Comparison of ENCODE assay signal across 27 cellular contexts in genomic region chr14:32621585-32621984, GRCh38.
"Had no signal": no experiment of that assay in that cellular context is flagged by ENCODE, and none has a peak within 500 bp of the region (broad histone marks: within the 10 kb centered on the region; RNA-seq: fewer than 3 reads in every experiment).

No MANE protein-coding gene starts in this region.

- H3K4me3 ChIP-seq: colonic mucosa, gastrocnemius medialis, lower lobe of right lung, sigmoid colon, smooth muscle cell, vagina had no signal

- ATAC-seq: activated CD8-positive, alpha-beta memory T cell treated with anti-CD3 and anti-CD28 coated beads, Interleukin-2, amount 10 ng/mL, durations not matched to agents 7 days and 5 days; activated CD8-positive, alpha-beta T cell treated with anti-CD3 and anti-CD28 coated beads for 36 hours; gastrocnemius medialis; lower lobe of right lung; natural killer cell treated with Interleukin-12 subunit alpha and Interleukin-12 subunit beta and Interleukin-15 and Interleukin-18, amount 100 ng/mL, for 72 hours; stimulated activated memory B cell treated with anti-CD40 and anti-IgM and Interleukin-4, amounts not matched to agents 10 μg/mL and 1 μg/mL and 100 μg/mL, for 72 hours; stimulated activated naive CD8-positive, alpha-beta T cell treated with anti-CD3 and anti-CD28 coated beads, Interleukin-15, amount 100 ng/mL, for 72 hours had no signal

- H3K27ac ChIP-seq: colonic mucosa, gastrocnemius medialis, lower lobe of right lung, sigmoid colon, vagina had no signal

- DNase-seq: activated B cell treated with CpG ODN at 0.5 μM for 24 hours; activated CD4-positive, alpha-beta T cell treated with anti-CD3 and anti-CD28 coated beads, Interleukin-2, amount 50 U/mL, for 1 hour; activated CD8-positive, alpha-beta memory T cell treated with anti-CD3 and anti-CD28 coated beads, Interleukin-2, amount 10 ng/mL, durations not matched to agents 7 days and 5 days; activated CD8-positive, alpha-beta T cell treated with anti-CD3 and anti-CD28 coated beads for 36 hours; activated naive CD4-positive, alpha-beta T cell; activated T-cell treated with anti-CD3 and anti-CD28 coated beads, Interleukin-2, amount 50 U/mL, for 48 hours; anterior cingulate cortex; cerebellar nuclear complex; colonic mucosa; effector memory CD4-positive, alpha-beta T cell; gastrocnemius medialis; glutamatergic neuron; hippocampal formation; kidney; lower lobe of right lung; mesendoderm; sigmoid colon; stimulated activated CD4-positive, alpha-beta T cell treated with anti-CD3 and anti-CD28 coated beads, Interleukin-1b, Interleukin-23, amount 100 ng/mL, for 48 hours; stimulated activated CD4-positive, alpha-beta T cell treated with anti-CD3 and anti-CD28 coated beads, Interleukin-4, amount 100 ng/mL, for 4 hours; stimulated activated CD8-positive, alpha-beta memory T cell treated with anti-CD3 and anti-CD28 coated beads, Interleukin-4, amount 100 ng/mL, for 48 hours; stimulated activated naive CD8-positive, alpha-beta T cell treated with anti-CD3 and anti-CD28 coated beads, Interleukin-15, amount 100 ng/mL, for 72 hours; substantia nigra; T-helper 1 cell had no signal

- H3K9me3 ChIP-seq: colonic mucosa, gastrocnemius medialis, lower lobe of right lung, sigmoid colon, vagina had no signal

- H3K4me1 ChIP-seq: colonic mucosa, lower lobe of right lung, sigmoid colon, vagina had no signal

- H3K27me3 ChIP-seq: colonic mucosa, gastrocnemius medialis, sigmoid colon, vagina had no signal

- H3K36me3 ChIP-seq: colonic mucosa, lower lobe of right lung, sigmoid colon, vagina had no signal
